ENCODE assay signal across 10 cellular contexts in genomic region chr12:32025906-32026305, GRCh38.
DNase-seq lines count a peak whose midpoint lies in the region; ATAC-seq and TF ChIP-seq lines count a peak whose summit lies in the region.
"Had no signal": no experiment of that assay in that cellular context is flagged by ENCODE, and none has a peak within 500 bp of the region (broad histone marks: within the 10 kb centered on the region; RNA-seq: fewer than 3 reads in every experiment).

No MANE protein-coding gene starts in this region.

- no peak for TF ChIP-seq CTCF in activated B cell treated with CpG ODN at 0.5 μM for 24 hours (IDR thresholded peaks at IDR 0.05)

- peaks cover 35% of the 10 kb centered on the region for H3K4me1 Mint-ChIP-seq in activated B cell treated with CpG ODN at 0.5 μM for 24 hours
- peaks cover 33% of the 10 kb centered on the region for H3K4me1 Mint-ChIP-seq in activated naive CD8-positive, alpha-beta T cell (ENCODE audit: low read depth)

- H3K27me3 Mint-ChIP-seq in activated B cell treated with CpG ODN at 0.5 μM for 24 hours, result no peaks in the 10 kb centered on the region
- H3K27me3 Mint-ChIP-seq in activated naive CD8-positive, alpha-beta T cell, result no peaks in the 10 kb centered on the region

- intact Hi-C loops in activated B cell treated with CpG ODN at 0.5 μM for 24 hours (cut with micrococcal nuclease), result no loop called here

- CTCF ChIA-PET in activated B cell treated with CpG ODN at 0.5 μM for 24 hours (lab: Charles Lee), result no interaction called here

- H3K27ac Mint-ChIP-seq in activated B cell treated with CpG ODN at 0.5 μM for 24 hours, result peak overlapping the region; percentile 7
- H3K27ac Mint-ChIP-seq in activated naive CD8-positive, alpha-beta T cell, result peak overlapping the region; percentile 64

- ATAC-seq in GM21619 (IDR thresholded peaks at IDR 0.05; ENCODE audit: unreplicated experiment) (peak; percentile 70), activated B cell treated with CpG ODN at 0.5 μM for 24 hours (ENCODE audit: low read depth) (peak; percentile 34)
- ATAC-seq in stimulated activated naive CD8-positive, alpha-beta T cell treated with anti-CD3 and anti-CD28 coated beads, Interleukin-15, Interleukin-2, amounts not matched to agents 100 U/mL and 50 U/mL, for 24 hours, result peak; percentile 94

- H3K4me3 Mint-ChIP-seq in activated B cell treated with CpG ODN at 0.5 μM for 24 hours, result no peak overlapping the region
- peak overlapping the region; percentile 46 for H3K4me3 Mint-ChIP-seq in activated naive CD8-positive, alpha-beta T cell

- H3K36me3 Mint-ChIP-seq in activated B cell treated with CpG ODN at 0.5 μM for 24 hours (ENCODE audit: low read depth), result peaks cover 12% of the 10 kb centered on the region
- peaks cover 18% of the 10 kb centered on the region for H3K36me3 Mint-ChIP-seq in activated naive CD8-positive, alpha-beta T cell

- POLR2A ChIA-PET in activated B cell treated with CpG ODN at 0.5 μM for 24 hours (lab: Charles Lee), result interaction anchor here (0.6 to 1.1 kb wide), 2 partner anchors 82 to 373 kb away, joined by 5 read pairs; no protein-coding TSS in a partner anchor

- DNase-seq in activated B cell treated with CpG ODN at 0.5 μM for 24 hours, result no peak
- peak; percentile 25 for DNase-seq in stimulated activated naive CD8-positive, alpha-beta T cell treated with anti-CD3 and anti-CD28 coated beads, Interleukin-15, Interleukin-2, amounts not matched to agents 100 U/mL and 50 U/mL, for 24 hours
- DNase-seq in NCI-H1048 (lab: John Stamatoyannopoulos, UW), result no peak
- no peak for DNase-seq in erythroblast (lab: John Stamatoyannopoulos, UW)
- no peak for DNase-seq in GDM1 (lab: John Stamatoyannopoulos, UW)
- no peak for DNase-seq in DMS53 treated with DMSO at 0.1 percent for 48 hours (lab: John Stamatoyannopoulos, UW; ENCODE audit: unreplicated experiment)
- DNase-seq: adrenal gland, NCI-H524 treated with DMSO at 0.1 percent for 48 hours had no signal

- TF ChIP-seq POLR2A in erythroblast (IDR thresholded peaks at IDR 0.05; ENCODE audit: low read length), result no peak

- peaks cover 3% of the 10 kb centered on the region for H3K9me3 Mint-ChIP-seq in activated B cell treated with CpG ODN at 0.5 μM for 24 hours
- no peaks in the 10 kb centered on the region for H3K9me3 Mint-ChIP-seq in activated naive CD8-positive, alpha-beta T cell (ENCODE audit: low read depth)

Comparison
In these comparisons a context has a peak if more than half of its experiments do, and no peak if none do; other contexts are left out.
1. ATAC-seq: peak in every context shown above with its lines; median percentile 94 in stimulated activated naive CD8-positive, alpha-beta T cell treated with anti-CD3 and anti-CD28 coated beads, Interleukin-15, Interleukin-2, amounts not matched to agents 100 U/mL and 50 U/mL, for 24 hours; 70 in GM21619; 34 in activated B cell treated with CpG ODN at 0.5 μM for 24 hours.